Comparison of ENCODE assay signal across 1 cellular context in genomic region chr11:123137496-123138270, GRCh38.
TF ChIP-seq lines count a peak whose summit lies in the region.

No MANE protein-coding gene starts in this region.

TF ChIP-seq in GM23338, 12 proteins besides CTCF, POLR2A, EP300 and RAD21 (continued from another document):
- TF ChIP-seq ZNF462 (CRISPR knock-in tag; IDR thresholded peaks at IDR 0.05) (no peak), JUNB (IDR thresholded peaks at IDR 0.05; ENCODE audit: unreplicated experiment) (no peak), POLR2AphosphoS5 (IDR thresholded peaks at IDR 0.05; ENCODE audit: low read depth) (no peak), EZH2 (IDR thresholded peaks at IDR 0.05; ENCODE audit: low read depth, unreplicated experiment) (no peak), EZH2phosphoT487 (IDR thresholded peaks at IDR 0.05; ENCODE audit: unreplicated experiment) (no peak), CREB1 (CRISPR knock-in tag; IDR thresholded peaks at IDR 0.05; ENCODE audit: low read depth) (no peak), REST (IDR thresholded peaks at IDR 0.05; ENCODE audit: unreplicated experiment) (no peak)
TF ChIP-seq in GM23338: peak in this region for 0.
